1 cellular context compared by ENCODE assay signal in genomic region chr1:20633190-20634064, GRCh38.
A peak's percentile ranks its signal among the peaks of the same experiment; 100 is the strongest.
TF ChIP-seq lines count a peak whose summit lies in the region.

TSS of gene PINK1 (plus strand) at chr1:20633458. CDS start at chr1:20633549, 91 bp downstream.

TF ChIP-seq in IMR-90, 13 proteins besides CTCF, POLR2A, EP300 and RAD21:
- TF ChIP-seq USF2 (IDR thresholded peaks at IDR 0.05; ENCODE audit: low read depth, low read length): peak; percentile 63
- TF ChIP-seq BHLHE40 (IDR thresholded peaks at IDR 0.05; ENCODE audit: low read depth, low read length): no peak
- peak; percentile 90; the same call in 1 of the 2 replicates for TF ChIP-seq MXI1 (IDR thresholded peaks at IDR 0.05; ENCODE audit: borderline replicate concordance, low read depth, low read length)
- TF ChIP-seq SMC3 (IDR thresholded peaks at IDR 0.05; ENCODE audit: low read depth, low read length): peak; percentile 94
- TF ChIP-seq MAZ (IDR thresholded peaks at IDR 0.05; ENCODE audit: borderline replicate concordance, low read depth, low read length): peak; percentile 71; the same call in 1 of the 2 replicates
- no peak for TF ChIP-seq MAFK (IDR thresholded peaks at IDR 0.05; ENCODE audit: low read depth, low read length)
